10 cellular contexts compared by ENCODE assay signal in the genomic region with DNA sequence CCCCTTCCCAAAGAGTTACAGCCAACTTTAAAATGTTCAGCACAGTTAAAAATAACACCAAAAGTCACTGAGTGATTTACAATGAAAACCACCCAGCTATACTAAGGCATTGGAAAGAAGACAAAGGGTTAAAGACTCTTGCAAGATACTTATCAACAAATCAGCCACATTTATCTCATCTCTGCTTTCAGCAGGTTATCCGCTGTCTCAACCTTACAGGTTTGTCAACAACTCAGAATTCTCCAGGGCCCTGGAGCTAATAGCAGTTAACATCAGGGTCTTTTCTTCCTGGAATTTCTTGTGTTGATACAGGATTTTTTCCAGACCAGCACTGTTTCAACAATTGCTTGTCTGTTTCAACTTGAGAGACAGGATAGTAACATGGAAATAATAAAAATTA. TPM values are rescaled to one million over a fixed set of nuclear protein-coding genes. Genes with fewer than 3 reads are reported as not detected.
DNase-seq lines count a peak whose midpoint lies in the region; ATAC-seq and TF ChIP-seq lines count a peak whose summit lies in the region.
"Had no signal": no experiment of that assay in that cellular context is flagged by ENCODE, and none has a peak within 500 bp of the region (broad histone marks: within the 10 kb centered on the region; RNA-seq: fewer than 3 reads in every experiment).

No MANE protein-coding gene starts in this region.

- no peak for TF ChIP-seq CTCF in choroid plexus epithelial cell (conservative IDR thresholded peaks at IDR 0.05; ENCODE audit: low read depth, low read length)
- TF ChIP-seq CTCF in mesothelial cell of epicardium (IDR thresholded peaks at IDR 0.05; ENCODE audit: unreplicated experiment), result no peak

- peak overlapping the region; percentile 97 for H3K27ac Mint-ChIP-seq in mesothelial cell of epicardium
- no peak overlapping the region for H3K27ac Mint-ChIP-seq in T-cell
- H3K27ac Mint-ChIP-seq: activated CD8-positive, alpha-beta T cell treated with anti-CD3 and anti-CD28 coated beads, Interleukin-2, amount 10 ng/mL, durations not matched to agents 7 days and 5 days had no signal

- POLR2A ChIA-PET in T-cell (lab: Charles Lee), result no interaction called here
- POLR2A ChIA-PET in HEK293T (lab: Yijun Ruan, JAX), result interaction anchor here (2.2 kb wide), 1 partner anchor 137 kb away, joined by 7 read pairs; a partner anchor contains a TSS

- H3K4me1 Mint-ChIP-seq in mesothelial cell of epicardium (peaks cover 67% of the 10 kb centered on the region), T-cell (peaks cover 19 to 31% (median 26%) of the 10 kb centered on the region in 3 donors)

- DNase-seq in ELF-1 (ENCODE audit: low read depth, low spot score) (peak; percentile 77), HuH-7 (ENCODE audit: low spot score) (peak; percentile 47), choroid plexus epithelial cell (ENCODE audit: low read depth) (no peak), mesothelial cell of epicardium (ENCODE audit: low spot score in 2 of 2, unreplicated experiment in 2 of 2) (no peak), T-cell (no peak), HEK293T (ENCODE audit: extremely low spot score) (no peak)
- no peak for DNase-seq in effector CD8-positive, alpha-beta T cell (lab: John Stamatoyannopoulos, UW)
- DNase-seq: activated CD8-positive, alpha-beta T cell treated with anti-CD3 and anti-CD28 coated beads, Interleukin-2, amount 10 ng/mL, durations not matched to agents 7 days and 5 days; NCI-H2029 had no signal

- CTCF ChIA-PET in T-cell (lab: Charles Lee), result interaction anchor here (0.6 to 0.7 kb wide), 2 partner anchors 136 to 1418 kb away, joined by 3 read pairs; no protein-coding TSS in a partner anchor
- CTCF ChIA-PET in HEK293T (lab: Yijun Ruan, JAX), result no interaction called here

- ATAC-seq in T-cell (replicated peaks in 1 of 4) (no peak), HG03342 (IDR thresholded peaks at IDR 0.05; ENCODE audit: unreplicated experiment) (no peak)
- ATAC-seq: activated CD8-positive, alpha-beta T cell treated with anti-CD3 and anti-CD28 coated beads, Interleukin-2, amount 10 ng/mL, durations not matched to agents 7 days and 5 days had no signal

- H3K4me3 ChIP-seq in choroid plexus epithelial cell (ENCODE audit: low read depth, low read length), result peak overlapping the region; percentile 36

- no peaks in the 10 kb centered on the region for H3K27me3 Mint-ChIP-seq in mesothelial cell of epicardium (ENCODE audit: low read depth)
- peaks cover 40% of the 10 kb centered on the region in 2 donors for H3K27me3 Mint-ChIP-seq in T-cell

- H3K9me3 Mint-ChIP-seq in mesothelial cell of epicardium (no peaks in the 10 kb centered on the region), T-cell (no peaks in the 10 kb centered on the region)

- H3K4me3 Mint-ChIP-seq in mesothelial cell of epicardium (peak overlapping the region; percentile 46), T-cell (no peak overlapping the region)
- H3K4me3 Mint-ChIP-seq: activated CD8-positive, alpha-beta T cell treated with anti-CD3 and anti-CD28 coated beads, Interleukin-2, amount 10 ng/mL, durations not matched to agents 7 days and 5 days had no signal

- H3K36me3 Mint-ChIP-seq in mesothelial cell of epicardium, result no peaks in the 10 kb centered on the region
- H3K36me3 Mint-ChIP-seq in T-cell, result no peaks in the 10 kb centered on the region

TF ChIP-seq in HEK293T, 16 proteins besides CTCF, POLR2A, EP300 and RAD21:
- TF ChIP-seq, protein P1, sequence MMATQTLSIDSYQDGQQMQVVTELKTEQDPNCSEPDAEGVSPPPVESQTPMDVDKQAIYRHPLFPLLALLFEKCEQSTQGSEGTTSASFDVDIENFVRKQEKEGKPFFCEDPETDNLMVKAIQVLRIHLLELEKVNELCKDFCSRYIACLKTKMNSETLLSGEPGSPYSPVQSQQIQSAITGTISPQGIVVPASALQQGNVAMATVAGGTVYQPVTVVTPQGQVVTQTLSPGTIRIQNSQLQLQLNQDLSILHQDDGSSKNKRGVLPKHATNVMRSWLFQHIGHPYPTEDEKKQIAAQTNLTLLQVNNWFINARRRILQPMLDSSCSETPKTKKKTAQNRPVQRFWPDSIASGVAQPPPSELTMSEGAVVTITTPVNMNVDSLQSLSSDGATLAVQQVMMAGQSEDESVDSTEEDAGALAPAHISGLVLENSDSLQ (IDR thresholded peaks at IDR 0.05), result no peak
- no peak for TF ChIP-seq HDGF (IDR thresholded peaks at IDR 0.05; ENCODE audit: borderline replicate concordance)
- TF ChIP-seq FOXM1 (IDR thresholded peaks at IDR 0.05; ENCODE audit: borderline replicate concordance), result no peak
- TF ChIP-seq TARDBP (IDR thresholded peaks at IDR 0.05), result no peak
- TF ChIP-seq SUZ12 (IDR thresholded peaks at IDR 0.05), result no peak
- TF ChIP-seq FOXA1 (IDR thresholded peaks at IDR 0.05), result no peak
- no peak for TF ChIP-seq L3MBTL2 (conservative IDR thresholded peaks at IDR 0.05)
- TF ChIP-seq LEF1 (IDR thresholded peaks at IDR 0.05; ENCODE audit: borderline replicate concordance), result no peak
- no peak for TF ChIP-seq ELF4 (IDR thresholded peaks at IDR 0.05)
- no peak for TF ChIP-seq ZNF384 (IDR thresholded peaks at IDR 0.05)
- no peak for TF ChIP-seq BHLHE40 (IDR thresholded peaks at IDR 0.05; ENCODE audit: borderline replicate concordance)
- TF ChIP-seq FOXK2 (IDR thresholded peaks at IDR 0.05), result no peak
- TF ChIP-seq CTBP1 (IDR thresholded peaks at IDR 0.05; ENCODE audit: borderline replicate concordance), result no peak
- TF ChIP-seq SP1 (IDR thresholded peaks at IDR 0.05), result no peak
- TF ChIP-seq ARNT (IDR thresholded peaks at IDR 0.05), result no peak
- no peak for TF ChIP-seq NFRKB (IDR thresholded peaks at IDR 0.05)

RNA-seq across cellular contexts. Expression of a gene that starts 3.6 kb away (rescaled TPM):
- total RNA-seq in mesothelial cell of epicardium, result 65.3 to 69.5 TPM (median 67.3 TPM) in 3 replicates
- total RNA-seq in T-cell, result 1 to 10 TPM in 1 of 5 donors, under 1 TPM in 4; 0.45 to 1.3 (median 0.93) TPM
- total RNA-seq: activated CD8-positive, alpha-beta T cell treated with anti-CD3 and anti-CD28 coated beads, Interleukin-2, amount 10 ng/mL, durations not matched to agents 7 days and 5 days had no signal

Comparison
In these comparisons a context has a peak if more than half of its experiments do, and no peak if none do; other contexts are left out.
1. DNase-seq: peak in ELF-1 (single experiment) and HuH-7 (single experiment); none in choroid plexus epithelial cell (single experiment), mesothelial cell of epicardium (0 of 2), effector CD8-positive, alpha-beta T cell (single experiment), T-cell (0 of 34) and HEK293T (single experiment).
2. RNA of a gene that starts 3.6 kb away (total RNA-seq): 65.3 to 69.5 TPM in mesothelial cell of epicardium; 0.45 to 1.3 TPM in T-cell; every median in the first group is over 10 times any median in the second.